Comparison of ENCODE assay signal across 8 cellular contexts in genomic region chr20:8018928-8019177, GRCh38. TPM values are rescaled to one million over a fixed set of nuclear protein-coding genes. Genes with fewer than 3 reads are reported as not detected.
DNase-seq lines count a peak whose midpoint lies in the region; ATAC-seq, FAIRE-seq and TF ChIP-seq lines count a peak whose summit lies in the region.

No MANE protein-coding gene starts in this region.

- no peak for DNase-seq in Right ventricle myocardium inferior (ENCODE audit: missing footprints)
- no peak for DNase-seq in cardiac septum (ENCODE audit: low spot score)
- peak; percentile 70 for DNase-seq in NCI-H2029 (lab: John Stamatoyannopoulos, UW)
- DNase-seq in ascending aorta (ENCODE audit: low spot score in 2 of 2), result no peak
- DNase-seq in kidney, result no peak
- DNase-seq in superior temporal gyrus (ENCODE audit: extremely low spot score), result peak; percentile 81
- no peak for DNase-seq in kidney tubule cell (ENCODE audit: low spot score)

- intact Hi-C loops in Right ventricle myocardium inferior (cut with DNase I), result no loop called here
- intact Hi-C loops in cardiac septum (cut with DNase I), result no loop called here
- intact Hi-C loops in ascending aorta (cut with DNase I), result loop anchor here (10.0 kb wide), 2 partner anchors 1254 to 1754 kb away; partner anchors contain the start of gene BMP2
- intact Hi-C loops in kidney (cut with DNase I), result no loop called here

- H3K27me3 ChIP-seq in ascending aorta, result no peaks in the 10 kb centered on the region

- TF ChIP-seq CTCF in ascending aorta (IDR thresholded peaks at IDR 0.05) (peak in 1 of 3 experiments; percentile 9), kidney (IDR thresholded peaks at IDR 0.05; ENCODE audit: borderline replicate concordance, extremely low read depth, insufficient read depth) (no peak)

- H3K27ac ChIP-seq in ascending aorta, result peak overlapping the region; percentile 96 to 97
- H3K27ac ChIP-seq in kidney (ENCODE audit: low read depth in 2 of 2, low read length in 2 of 2), result peak overlapping the region; percentile 93 to 94

- H3K36me3 ChIP-seq in ascending aorta, result no peaks in the 10 kb centered on the region
- H3K36me3 ChIP-seq in kidney (ENCODE audit: control insufficient read depth in 1 of 2, insufficient read depth in 2 of 2, low read length in 2 of 2), result no peaks in the 10 kb centered on the region

- H3K9ac ChIP-seq in kidney (ENCODE audit: low read length in 2 of 2), result peak overlapping the region; percentile 80 to 82

- H3K4me1 ChIP-seq in ascending aorta (peaks cover 0 to 7% of the 10 kb centered on the region in 2 donors), kidney (ENCODE audit: control insufficient read depth in 1 of 2, insufficient read depth in 1 of 2, low read depth in 1 of 2, low read length in 2 of 2) (peaks cover 4 to 5% of the 10 kb centered on the region in 2 donors)

- peak overlapping the region; percentile 74 to 79 for H3K4me3 ChIP-seq in ascending aorta
- peak overlapping the region; percentile 91 to 94 for H3K4me3 ChIP-seq in kidney (ENCODE audit: low read length in 2 of 2)

- ATAC-seq in Right ventricle myocardium inferior (peak; percentile 3), HG02852 (IDR thresholded peaks at IDR 0.05; ENCODE audit: unreplicated experiment) (peak; percentile 16)

- H3K9me3 ChIP-seq in ascending aorta (no peaks in the 10 kb centered on the region), kidney (ENCODE audit: control insufficient read depth in 1 of 2, low read length in 2 of 2) (no peaks in the 10 kb centered on the region)

- no peak for FAIRE-seq in kidney (lab: Jason Lieb, UNC)

RNA-seq across cellular contexts. Expression of gene TMX4, which starts 0.7 kb away (rescaled TPM):
- 114 TPM for total RNA-seq in Right ventricle myocardium inferior
- total RNA-seq in cardiac septum, result 91.1 TPM
- 65.3 TPM for total RNA-seq in ascending aorta
- 90.8 TPM for total RNA-seq in kidney
- 20.7 TPM for polyA plus RNA-seq in kidney (ENCODE audit: insufficient read depth, low read depth, low replicate concordance)

Comparison
In these comparisons a context has a peak if more than half of its experiments do, and no peak if none do; other contexts are left out.
1. DNase-seq: peak in NCI-H2029 (single experiment) and superior temporal gyrus (single experiment); none in Right ventricle myocardium inferior (single experiment), cardiac septum (single experiment), ascending aorta (0 of 2), kidney (single experiment) and kidney tubule cell (single experiment).